8 cellular contexts compared by ENCODE assay signal in genomic region chr20:208937-209566, GRCh38. TPM values are rescaled to one million over a fixed set of nuclear protein-coding genes. Genes with fewer than 3 reads are reported as not detected.
A peak's percentile ranks its signal among the peaks of the same experiment; 100 is the strongest.
DNase-seq lines count a peak whose midpoint lies in the region; ATAC-seq and TF ChIP-seq lines count a peak whose summit lies in the region.

No MANE protein-coding gene starts in this region.

- H3K27me3 Mint-ChIP-seq in memory B cell = no peaks in the 10 kb centered on the region

- no peaks in the 10 kb centered on the region for H3K36me3 Mint-ChIP-seq in memory B cell

- TF ChIP-seq CTCF in A673 (conservative IDR thresholded peaks at IDR 0.05; ENCODE audit: low read depth, low read length) = peak; percentile 76
- peak; percentile 74 for TF ChIP-seq CTCF in LNCAP (IDR thresholded peaks at IDR 0.05)
- TF ChIP-seq CTCF in dorsolateral prefrontal cortex (IDR thresholded peaks at IDR 0.05 in 54 of 56, conservative IDR thresholded peaks at IDR 0.05 in 2 of 56; ENCODE audit: low read depth in 1 of 56, partially characterized antibody in 56 of 56) = peak in 53 of 56 donors; percentile 24 to 73 (median 50)

- no peaks in the 10 kb centered on the region for H3K9me3 Mint-ChIP-seq in memory B cell

- intact Hi-C loops in A673 (cut with micrococcal nuclease; ENCODE audit: unreplicated experiment) = loop anchor here (2.0 kb wide), 2 partner anchors 58 to 122 kb away; no protein-coding TSS in a partner anchor
- intact Hi-C loops in dorsolateral prefrontal cortex (cut with DNase I) = no loop called here

- H3K4me1 Mint-ChIP-seq in memory B cell = no peaks in the 10 kb centered on the region

- H3K27ac ChIP-seq in A673 (ENCODE audit: low read depth, low read length, poor library complexity, severe bottlenecking) (no peak overlapping the region), dorsolateral prefrontal cortex (no peak overlapping the region)

- no peak overlapping the region for H3K27ac Mint-ChIP-seq in memory B cell

- peak; percentile 69 for DNase-seq in A673 (ENCODE audit: low spot score)
- DNase-seq in ELR (ENCODE audit: low read depth) = peak; percentile 73
- peak; percentile 37 to 73 for DNase-seq in SHP77 (lab: John Stamatoyannopoulos, UW)
- DNase-seq in dorsolateral prefrontal cortex = no peak
- peak in 1 of 2 donors; percentile 23 for DNase-seq in memory B cell (ENCODE audit: low spot score in 2 of 2)

- no TSS peak for BruUV-seq in A673 (replicated peaks; lab: Mats Ljungman, UMichigan)

- no peaks in the 10 kb centered on the region for H3K4me1 ChIP-seq in A673 (ENCODE audit: insufficient read depth, low read length, poor library complexity, severe bottlenecking)

- CTCF ChIA-PET in A673 (lab: Charles Lee) = no interaction called here

- H3K4me3 ChIP-seq in A673 (ENCODE audit: low read depth, low read length, poor library complexity, severe bottlenecking) (no peak overlapping the region), dorsolateral prefrontal cortex (no peak overlapping the region)

- H3K4me3 Mint-ChIP-seq in memory B cell = no peak overlapping the region

- H3K27me3 ChIP-seq in A673 (replicated peaks; ENCODE audit: insufficient read depth, low read depth, low read length, poor library complexity) = no peaks in the 10 kb centered on the region
- no peaks in the 10 kb centered on the region for H3K27me3 ChIP-seq in dorsolateral prefrontal cortex

- no peaks in the 10 kb centered on the region for H3K9me3 ChIP-seq in A673 (ENCODE audit: low read depth, low read length, poor library complexity, severe bottlenecking)

- no peaks in the 10 kb centered on the region for H3K36me3 ChIP-seq in A673 (ENCODE audit: insufficient read depth, low read length, poor library complexity, severe bottlenecking)

- ATAC-seq in memory B cell (ENCODE audit: low read depth) = peak; percentile 82
- ATAC-seq in HG02763 (IDR thresholded peaks at IDR 0.05; ENCODE audit: unreplicated experiment) = no peak
- ATAC-seq in GM21723 (IDR thresholded peaks at IDR 0.05; ENCODE audit: unreplicated experiment) = no peak

- POLR2A ChIA-PET in A673 (lab: Charles Lee; ENCODE audit: low non-redundant PET) = no interaction called here

RNA-seq across cellular contexts. Expression of gene DEFB129, which starts 18.0 kb away (rescaled TPM):
- not detected in 2 replicates for total RNA-seq in A673 (2021)
- total RNA-seq in dorsolateral prefrontal cortex = not detected

RNA-seq across cellular contexts. Expression of gene DEFB128, which starts 19.5 kb away (rescaled TPM):
- total RNA-seq in A673 (2021) = not detected in 2 replicates
- not detected for total RNA-seq in dorsolateral prefrontal cortex

RNA-seq across cellular contexts. Expression of gene DEFB132, which starts 48.5 kb away (rescaled TPM):
- not detected in 2 replicates for total RNA-seq in A673 (2021)
- total RNA-seq in dorsolateral prefrontal cortex = not detected

RNA-seq across cellular contexts. Expression of gene DEFB127, which starts 51.8 kb away (rescaled TPM):
- total RNA-seq in A673 (2021) (not detected in 2 replicates), dorsolateral prefrontal cortex (not detected)

Comparison
In these comparisons a context has a peak if more than half of its experiments do, and no peak if none do; other contexts are left out.
1. DNase-seq: peak in A673 (single experiment), ELR (single experiment) and SHP77 (2 of 2); none in dorsolateral prefrontal cortex (0 of 10).
2. Peak in every context shown above with its lines, with median percentiles within 50 percentile points of each other: CTCF ChIP-seq.